ENCODE assay signal across 14 cellular contexts in the genomic region with DNA sequence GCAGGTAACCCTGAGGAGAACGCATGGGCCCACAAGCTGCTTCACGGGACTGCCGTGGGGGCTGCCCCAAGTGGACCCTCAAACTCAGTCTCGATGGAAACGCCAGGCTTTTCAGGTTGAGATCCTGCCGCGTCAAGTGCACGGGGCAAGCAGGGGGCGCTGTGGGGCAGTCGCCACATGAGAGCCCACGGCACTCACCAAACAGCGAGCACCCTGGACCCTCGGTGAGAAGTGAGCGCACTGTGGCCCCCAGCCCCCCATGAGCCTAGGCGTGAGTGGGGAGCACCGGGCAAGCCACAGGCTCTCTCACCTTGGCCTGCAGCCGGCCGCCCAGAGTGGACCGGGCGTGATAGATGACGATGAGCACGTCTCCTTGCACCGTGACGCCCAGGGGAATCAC. TPM values are rescaled to one million over a fixed set of nuclear protein-coding genes. Genes with fewer than 3 reads are reported as not detected.
A peak's percentile ranks its signal among the peaks of the same experiment; 100 is the strongest.
DNase-seq lines count a peak whose midpoint lies in the region; ATAC-seq, FAIRE-seq and TF ChIP-seq lines count a peak whose summit lies in the region.
"Had no signal": no experiment of that assay in that cellular context is flagged by ENCODE, and none has a peak within 500 bp of the region (broad histone marks: within the 10 kb centered on the region; RNA-seq: fewer than 3 reads in every experiment).

No MANE protein-coding gene starts in this region.

- POLR2A ChIA-PET in endothelial cell of umbilical vein (lab: Charles Lee): no interaction called here

- H3K36me3 ChIP-seq in OCI-LY1 (ENCODE audit: insufficient read depth, low read length) (peaks cover 6% of the 10 kb centered on the region; the same call in 1 of the 2 replicates), endothelial cell of umbilical vein (ENCODE audit: control insufficient read depth in 2 of 2, extremely low read depth in 1 of 2, insufficient read depth in 2 of 2, low read length in 2 of 2) (peaks cover 6 to 39% of the 10 kb centered on the region in 2 experiments), sigmoid colon (peaks cover 26 to 99% (median 38%) of the 10 kb centered on the region in 4 donors)

- no peaks in the 10 kb centered on the region for H3K79me2 ChIP-seq in OCI-LY1 (ENCODE audit: insufficient read depth, low read length)
- no peaks in the 10 kb centered on the region for H3K79me2 ChIP-seq in endothelial cell of umbilical vein (ENCODE audit: control insufficient read depth, insufficient read depth, low read length)

- no peaks in the 10 kb centered on the region for H3K9me3 ChIP-seq in OCI-LY1 (ENCODE audit: low read length)
- H3K9me3 ChIP-seq in endothelial cell of umbilical vein (replicated peaks; ENCODE audit: control insufficient read depth, insufficient read depth, low read length): no peaks in the 10 kb centered on the region
- H3K9me3 ChIP-seq in sigmoid colon: no peaks in the 10 kb centered on the region
- H3K9me3 ChIP-seq: SJCRH30 had no signal

- TF ChIP-seq EP300 in sigmoid colon (IDR thresholded peaks at IDR 0.05): no peak

- TF ChIP-seq POLR2A in endothelial cell of umbilical vein (IDR thresholded peaks at IDR 0.05; ENCODE audit: low read depth, low read length): no peak
- TF ChIP-seq POLR2A in sigmoid colon (IDR thresholded peaks at IDR 0.05): no peak

- H3K27ac ChIP-seq in OCI-LY1 (ENCODE audit: low read depth, low read length, poor library complexity, severe bottlenecking) (no peak overlapping the region), endothelial cell of umbilical vein (ENCODE audit: insufficient read depth, low read depth, low read length) (no peak overlapping the region), sigmoid colon (no peak overlapping the region)
- H3K27ac ChIP-seq: SJCRH30 had no signal

- H3K9ac ChIP-seq in OCI-LY1 (ENCODE audit: low read length): no peak overlapping the region
- no peak overlapping the region for H3K9ac ChIP-seq in endothelial cell of umbilical vein (replicated peaks; ENCODE audit: extremely low read depth, insufficient read depth, low read length)

- no peak overlapping the region for H3K4me3 Mint-ChIP-seq in activated T-cell treated with anti-CD3 and anti-CD28 coated beads, Interleukin-2, amount 50 U/mL, for 24 hours
- H3K4me3 Mint-ChIP-seq: stimulated activated naive CD8-positive, alpha-beta T cell treated with anti-CD3 and anti-CD28 coated beads, Interleukin-15, Interleukin-2, amounts not matched to agents 100 ng/mL and 50 ng/mL, for 24 hours had no signal

- no peaks in the 10 kb centered on the region for H3K9me1 ChIP-seq in endothelial cell of umbilical vein (replicated peaks; ENCODE audit: control insufficient read depth, extremely low read depth, insufficient read depth, low read length)

- no peak overlapping the region for H3K4me3 ChIP-seq in OCI-LY1 (ENCODE audit: low read depth, low read length, poor library complexity, severe bottlenecking)
- H3K4me3 ChIP-seq in endothelial cell of umbilical vein (replicated peaks in 1 of 3; ENCODE audit: insufficient read depth in 1 of 3, low read depth in 1 of 3, low read length in 3 of 3): no peak overlapping the region
- no peak overlapping the region for H3K4me3 ChIP-seq in sigmoid colon
- H3K4me3 ChIP-seq: SJCRH30 had no signal

- peak overlapping the region; percentile 68 for H3K27ac Mint-ChIP-seq in activated T-cell treated with anti-CD3 and anti-CD28 coated beads, Interleukin-2, amount 50 U/mL, for 24 hours
- H3K27ac Mint-ChIP-seq: stimulated activated naive CD8-positive, alpha-beta T cell treated with anti-CD3 and anti-CD28 coated beads, Interleukin-15, Interleukin-2, amounts not matched to agents 100 ng/mL and 50 ng/mL, for 24 hours had no signal

- H3K27me3 ChIP-seq in OCI-LY1 (ENCODE audit: insufficient read depth, low read length) (no peaks in the 10 kb centered on the region), endothelial cell of umbilical vein (ENCODE audit: control insufficient read depth in 2 of 2, insufficient read depth in 2 of 2, low read length in 2 of 2) (no peaks in the 10 kb centered on the region), sigmoid colon (no peaks in the 10 kb centered on the region)
- H3K27me3 ChIP-seq: SJCRH30 had no signal

- no peak for FAIRE-seq in endothelial cell of umbilical vein (lab: Jason Lieb, UNC)

- H4K20me1 ChIP-seq in OCI-LY1 (ENCODE audit: insufficient read depth, low read length): no peaks in the 10 kb centered on the region
- no peaks in the 10 kb centered on the region for H4K20me1 ChIP-seq in endothelial cell of umbilical vein (replicated peaks; ENCODE audit: control insufficient read depth, extremely low read depth, insufficient read depth, low read length)

- ATAC-seq in GM21717 (IDR thresholded peaks at IDR 0.05; ENCODE audit: unreplicated experiment): no peak

- WGBS in sigmoid colon, 2 donors: 95% methylated on average over 24 of the region's 24 CpGs

- BruUV-seq in endothelial cell of umbilical vein (replicated peaks; lab: Mats Ljungman, UMichigan): no TSS peak

- H3K4me1 ChIP-seq in OCI-LY1 (ENCODE audit: insufficient read depth, low read length, severe bottlenecking) (no peaks in the 10 kb centered on the region), endothelial cell of umbilical vein (ENCODE audit: control insufficient read depth, extremely low read depth, insufficient read depth, low read length) (no peaks in the 10 kb centered on the region), sigmoid colon (no peaks in the 10 kb centered on the region)

- CTCF ChIA-PET in endothelial cell of umbilical vein (lab: Charles Lee): no interaction called here

- peaks cover 31% of the 10 kb centered on the region for H3K4me1 Mint-ChIP-seq in activated T-cell treated with anti-CD3 and anti-CD28 coated beads, Interleukin-2, amount 50 U/mL, for 24 hours (ENCODE audit: low read depth)

- no peak for DNase-seq in activated T-cell treated with anti-CD3 and anti-CD28 coated beads, Interleukin-2, amount 50 U/mL, for 24 hours
- no peak for DNase-seq in activated T-cell treated with anti-CD3 and anti-CD28 coated beads, Interleukin-2, amount 50 U/mL, for 48 hours
- no peak for DNase-seq in endothelial cell of umbilical vein (ENCODE audit: low read depth, low spot score)
- DNase-seq in stimulated activated CD8-positive, alpha-beta memory T cell treated with anti-CD3 and anti-CD28 coated beads, Interleukin-4, amount 100 ng/mL, for 48 hours: peak; percentile 34
- no peak for DNase-seq in sigmoid colon
- DNase-seq in HuH-7.5 (ENCODE audit: low spot score): no peak
- DNase-seq: GDM1; NCI-H510A; SJCRH30; stimulated activated CD4-positive, alpha-beta T cell treated with anti-CD3 and anti-CD28 coated beads, Interleukin-2, amount 100 ng/mL, for 24 hours had no signal

- dilution Hi-C loops in endothelial cell of umbilical vein (cut with MboI; ENCODE audit: extremely low pct_ligation_motif_present, low sequenced_read_pairs): no loop called here

- intact Hi-C loops in endothelial cell of umbilical vein (cut with micrococcal nuclease) (no loop called here), sigmoid colon (cut with DNase I) (no loop called here)

- H3K9me2 ChIP-seq in OCI-LY1 (ENCODE audit: low read depth, low read length): no peaks in the 10 kb centered on the region

- H2AFZ ChIP-seq in OCI-LY1 (ENCODE audit: low read length) (no peak overlapping the region), endothelial cell of umbilical vein (ENCODE audit: low read depth, low read length) (no peak overlapping the region)

- no peaks in the 10 kb centered on the region for H3F3A ChIP-seq in OCI-LY1 (ENCODE audit: insufficient read depth, low read length)

- peaks cover 90% of the 10 kb centered on the region for H3K36me3 Mint-ChIP-seq in activated T-cell treated with anti-CD3 and anti-CD28 coated beads, Interleukin-2, amount 50 U/mL, for 24 hours (ENCODE audit: low read depth)

- no peaks in the 10 kb centered on the region for H3K9me3 Mint-ChIP-seq in activated T-cell treated with anti-CD3 and anti-CD28 coated beads, Interleukin-2, amount 50 U/mL, for 24 hours
- H3K9me3 Mint-ChIP-seq: stimulated activated naive CD8-positive, alpha-beta T cell treated with anti-CD3 and anti-CD28 coated beads, Interleukin-15, Interleukin-2, amounts not matched to agents 100 ng/mL and 50 ng/mL, for 24 hours had no signal

- H3K27me3 Mint-ChIP-seq in activated T-cell treated with anti-CD3 and anti-CD28 coated beads, Interleukin-2, amount 50 U/mL, for 24 hours: no peaks in the 10 kb centered on the region
- H3K27me3 Mint-ChIP-seq: stimulated activated naive CD8-positive, alpha-beta T cell treated with anti-CD3 and anti-CD28 coated beads, Interleukin-15, Interleukin-2, amounts not matched to agents 100 ng/mL and 50 ng/mL, for 24 hours had no signal

- H3K4me2 ChIP-seq in OCI-LY1 (ENCODE audit: low read length): no peak overlapping the region
- H3K4me2 ChIP-seq in endothelial cell of umbilical vein (ENCODE audit: insufficient read depth, low read length): no peak overlapping the region

- TF ChIP-seq CTCF in OCI-LY1 (IDR thresholded peaks at IDR 0.05; ENCODE audit: low read length) (peak; percentile 16; the same call in 1 of the 2 replicates), endothelial cell of umbilical vein (IDR thresholded peaks at IDR 0.05; ENCODE audit: extremely low read depth in 1 of 2, insufficient read depth in 1 of 2, low read depth in 1 of 2, low read length in 2 of 2) (peak; percentile 10 to 13), sigmoid colon (IDR thresholded peaks at IDR 0.05) (no peak)

RNA-seq across cellular contexts. Expression of a gene that starts 50.9 kb away (rescaled TPM):
- total RNA-seq in endothelial cell of umbilical vein: 1.3 and 1.8 TPM in 2 replicates
- 1.0 and 1.4 TPM in 2 replicates for polyA plus RNA-seq in endothelial cell of umbilical vein
- 0.19 and 0.39 TPM in 2 replicates for polyA plus RNA-seq in endothelial cell of umbilical vein (2011; cell fraction: cytosol; rRNA removed)
- polyA plus RNA-seq in endothelial cell of umbilical vein (2011; cell fraction: nucleus; rRNA removed): 4.6 and 6.7 TPM in 2 replicates
- 0.74 and 3.7 TPM in 2 replicates for polyA plus RNA-seq in endothelial cell of umbilical vein (2012)
- polyA minus RNA-seq in endothelial cell of umbilical vein: 0.21 and 0.29 TPM in 2 replicates
- 1.8 TPM for polyA minus RNA-seq in endothelial cell of umbilical vein (2011; cell fraction: cytosol; rRNA and poly(A)+ RNA removed)
- polyA minus RNA-seq in endothelial cell of umbilical vein (2011; cell fraction: nucleus; rRNA and poly(A)+ RNA removed): 0.87 TPM in 1 of 2 replicates, not detected in the other
- total RNA-seq in sigmoid colon: 1 to 10 TPM in 1 of 4 donors, under 1 TPM in 3; 0.36 to 1.7 (median 0.45) TPM
- 1 to 10 TPM in 2 of 3 donors, under 1 TPM in 1; 0.23 to 3.0 (median 2.8) TPM for polyA plus RNA-seq in sigmoid colon
- total RNA-seq: LHCN-M2 had no signal

RNA-seq across cellular contexts. Expression of a gene that starts 55.3 kb away (rescaled TPM):
- total RNA-seq in endothelial cell of umbilical vein (109 and 110 TPM in 2 replicates), sigmoid colon (100 to 1,000 TPM in 1 of 4 donors, 10 to 100 TPM in 3; 40.8 to 494 (median 60.4) TPM)
- polyA plus RNA-seq in endothelial cell of umbilical vein (49.6 and 51.9 TPM in 2 replicates), sigmoid colon (100 to 1,000 TPM; 124 to 276 (median 150) TPM)
- polyA plus RNA-seq in endothelial cell of umbilical vein (2011; cell fraction: cytosol; rRNA removed): 23.4 and 26.4 TPM in 2 replicates
- 131 and 133 TPM in 2 replicates for polyA plus RNA-seq in endothelial cell of umbilical vein (2011; cell fraction: nucleus; rRNA removed)
- 46.0 and 56.4 TPM in 2 replicates for polyA plus RNA-seq in endothelial cell of umbilical vein (2012)
- polyA minus RNA-seq in endothelial cell of umbilical vein: 88.6 and 95.7 TPM in 2 replicates
- polyA minus RNA-seq in endothelial cell of umbilical vein (2011; cell fraction: cytosol; rRNA and poly(A)+ RNA removed): 27.1 TPM
- polyA minus RNA-seq in endothelial cell of umbilical vein (2011; cell fraction: nucleus; rRNA and poly(A)+ RNA removed): 53.0 and 77.2 TPM in 2 replicates

RNA-seq across cellular contexts. Expression of a gene that starts 55.5 kb away (rescaled TPM):
- total RNA-seq in endothelial cell of umbilical vein (16.5 and 21.9 TPM in 2 replicates), sigmoid colon (10 to 100 TPM; 19.3 to 42.6 (median 32.6) TPM)
- polyA plus RNA-seq in endothelial cell of umbilical vein (80.1 and 83.0 TPM in 2 replicates), sigmoid colon (10 to 100 TPM in 2 of 3 donors, 1 to 10 TPM in 1; 4.6 to 34.5 (median 12.6) TPM)
- polyA plus RNA-seq in endothelial cell of umbilical vein (2011; cell fraction: cytosol; rRNA removed): 19.7 and 23.0 TPM in 2 replicates
- 121 and 134 TPM in 2 replicates for polyA plus RNA-seq in endothelial cell of umbilical vein (2011; cell fraction: nucleus; rRNA removed)
- 15.5 and 22.7 TPM in 2 replicates for polyA plus RNA-seq in endothelial cell of umbilical vein (2012)
- polyA minus RNA-seq in endothelial cell of umbilical vein: 38.9 and 41.1 TPM in 2 replicates
- polyA minus RNA-seq in endothelial cell of umbilical vein (2011; cell fraction: cytosol; rRNA and poly(A)+ RNA removed): 3.5 TPM
- polyA minus RNA-seq in endothelial cell of umbilical vein (2011; cell fraction: nucleus; rRNA and poly(A)+ RNA removed): 24.0 and 24.6 TPM in 2 replicates

Comparison
In these comparisons a context has a peak if more than half of its experiments do, and no peak if none do; other contexts are left out.
1. CTCF ChIP-seq: peak in OCI-LY1 (single experiment) and endothelial cell of umbilical vein (2 of 2); none in sigmoid colon (0 of 4).